ENCODE assay signal across 26 cellular contexts in the genomic region with DNA sequence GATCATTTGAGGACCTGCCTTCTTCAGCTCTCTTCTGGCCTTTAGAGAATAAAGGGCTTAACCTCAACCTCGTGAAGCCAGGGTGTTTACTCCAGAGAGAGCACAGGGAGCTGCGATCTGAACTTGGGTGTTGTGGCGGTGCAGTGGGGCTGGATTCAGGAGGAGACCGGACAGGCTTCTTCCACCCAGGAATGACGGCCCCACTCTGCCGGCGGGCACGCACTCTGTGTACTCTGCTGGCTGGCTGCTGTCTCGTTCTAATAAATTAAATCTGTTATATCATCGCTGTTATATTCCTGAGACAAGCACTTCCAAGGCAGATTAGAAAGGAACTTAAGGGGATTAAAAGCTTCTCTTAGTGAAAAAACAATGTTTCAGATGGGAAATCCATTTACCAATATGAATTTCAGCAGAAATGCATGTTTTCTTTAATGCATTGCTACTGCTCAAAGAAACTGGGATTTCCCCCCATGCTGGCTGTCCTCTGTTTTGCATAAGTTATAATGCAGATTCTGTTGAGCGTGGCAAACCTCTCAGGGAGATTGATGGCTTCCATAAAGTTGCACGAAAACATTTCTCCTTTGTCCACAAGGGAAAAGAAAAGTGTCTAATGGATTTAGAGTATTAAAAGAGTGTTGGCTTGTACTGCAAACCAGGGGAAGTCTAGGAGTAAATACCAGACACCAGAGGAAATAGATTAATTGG.
DNase-seq lines count a peak whose midpoint lies in the region; ATAC-seq and TF ChIP-seq lines count a peak whose summit lies in the region.
"Had no signal": no experiment of that assay in that cellular context is flagged by ENCODE, and none has a peak within 500 bp of the region (broad histone marks: within the 10 kb centered on the region; RNA-seq: fewer than 3 reads in every experiment).

No MANE protein-coding gene starts in this region.

- H3K79me2 ChIP-seq in GM23338 (replicated peaks; ENCODE audit: insufficient read depth) (no peaks in the 10 kb centered on the region), neural cell (replicated peaks; ENCODE audit: insufficient read depth, low read length) (no peaks in the 10 kb centered on the region)

- H3K27ac Mint-ChIP-seq in GM23338 = no peak overlapping the region
- no peak overlapping the region for H3K27ac Mint-ChIP-seq in activated CD4-positive, alpha-beta T cell treated with anti-CD3 and anti-CD28 coated beads for 36 hours
- H3K27ac Mint-ChIP-seq: CD4-positive, alpha-beta T cell had no signal

- H3K27ac ChIP-seq in BLaER1 = 0 out of 2 replicates have a peak overlapping the region, but pooled peaks have one; percentile 4
- H3K27ac ChIP-seq in GM23338 (ENCODE audit: low read depth) = no peak overlapping the region
- H3K27ac ChIP-seq in RWPE2 (ENCODE audit: poor library complexity, severe bottlenecking) = no peak overlapping the region
- H3K27ac ChIP-seq in neural cell (ENCODE audit: low read length) = no peak overlapping the region
- H3K27ac ChIP-seq: A549, GM23248, KMS-11, PC-9, RWPE1 had no signal

- POLR2A ChIA-PET in activated CD4-positive, alpha-beta T cell treated with anti-CD3 and anti-CD28 coated beads for 36 hours (lab: Charles Lee) = no interaction called here

- peaks cover 5% of the 10 kb centered on the region for H3K27me3 Mint-ChIP-seq in GM23338 (ENCODE audit: insufficient read depth, low read depth, poor library complexity)
- H3K27me3 Mint-ChIP-seq in activated CD4-positive, alpha-beta T cell treated with anti-CD3 and anti-CD28 coated beads for 36 hours = peaks cover 15% of the 10 kb centered on the region

- CTCF ChIA-PET in activated CD4-positive, alpha-beta T cell treated with anti-CD3 and anti-CD28 coated beads for 36 hours (lab: Charles Lee) = no interaction called here

- H3K4me2 ChIP-seq in BLaER1 (peak overlapping the region; percentile 66), GM23338 (no peak overlapping the region), neural cell (ENCODE audit: low read length) (peak overlapping the region; percentile 16)
- H3K4me2 ChIP-seq: A549, KMS-11, PC-9 had no signal

- H3K9me3 ChIP-seq in BLaER1 (no peaks in the 10 kb centered on the region), RWPE2 (ENCODE audit: severe bottlenecking) (no peaks in the 10 kb centered on the region), neural cell (ENCODE audit: low read length) (no peaks in the 10 kb centered on the region)
- H3K9me3 ChIP-seq: A549, BE2C had no signal

- H2AFZ ChIP-seq in GM23338 (peak overlapping the region; percentile 63), neural cell (ENCODE audit: low read depth, low read length) (no peak overlapping the region)
- H2AFZ ChIP-seq: GM23248, PC-9 had no signal

- no peaks in the 10 kb centered on the region for H3K9me3 Mint-ChIP-seq in GM23338
- no peaks in the 10 kb centered on the region for H3K9me3 Mint-ChIP-seq in activated CD4-positive, alpha-beta T cell treated with anti-CD3 and anti-CD28 coated beads for 36 hours (ENCODE audit: low read depth)
- H3K9me3 Mint-ChIP-seq: CD4-positive, alpha-beta T cell had no signal

- H3K9ac ChIP-seq in BLaER1 (no peak overlapping the region), neural cell (ENCODE audit: low read length) (no peak overlapping the region)
- H3K9ac ChIP-seq: GM23248, KMS-11 had no signal

- H3K4me3 Mint-ChIP-seq in GM23338 = no peak overlapping the region
- H3K4me3 Mint-ChIP-seq in activated CD4-positive, alpha-beta T cell treated with anti-CD3 and anti-CD28 coated beads for 36 hours = no peak overlapping the region
- H3K4me3 Mint-ChIP-seq: CD4-positive, alpha-beta T cell had no signal

- TF ChIP-seq CTCF in GM23338 (conservative IDR thresholded peaks at IDR 0.05; ENCODE audit: low read depth in 2 of 2) (no peak), RWPE2 (IDR thresholded peaks at IDR 0.05; ENCODE audit: poor library complexity, severe bottlenecking) (no peak), neural cell (IDR thresholded peaks at IDR 0.05; ENCODE audit: poor library complexity, severe bottlenecking) (no peak)

- H3F3A ChIP-seq in GM23338 (replicated peaks; ENCODE audit: low read depth) (no peaks in the 10 kb centered on the region), neural cell (ENCODE audit: insufficient read depth, low read length, poor library complexity, severe bottlenecking) (no peaks in the 10 kb centered on the region)

- no peaks in the 10 kb centered on the region for H3K36me3 ChIP-seq in BLaER1
- H3K36me3 ChIP-seq in GM23338 (ENCODE audit: insufficient read depth) = no peaks in the 10 kb centered on the region
- H3K36me3 ChIP-seq in RWPE2 (ENCODE audit: low read depth) = no peaks in the 10 kb centered on the region
- no peaks in the 10 kb centered on the region for H3K36me3 ChIP-seq in neural cell (ENCODE audit: insufficient read depth, low read length)
- H3K36me3 ChIP-seq: BE2C had no signal

- no peak overlapping the region for H3K4me3 ChIP-seq in BLaER1
- H3K4me3 ChIP-seq in GM23338 = no peak overlapping the region
- no peak overlapping the region for H3K4me3 ChIP-seq in RWPE2 (ENCODE audit: severe bottlenecking)
- no peak overlapping the region for H3K4me3 ChIP-seq in neural cell (ENCODE audit: low read length)
- H3K4me3 ChIP-seq: A549, GM23248, PC-9 had no signal

- H3K27me3 ChIP-seq in BLaER1 (no peaks in the 10 kb centered on the region), GM23338 (ENCODE audit: insufficient read depth) (no peaks in the 10 kb centered on the region), RWPE2 (ENCODE audit: insufficient read depth, poor library complexity, severe bottlenecking) (peaks cover 3% of the 10 kb centered on the region), neural cell (ENCODE audit: insufficient read depth, low read depth, low read length) (peaks cover 17% of the 10 kb centered on the region)
- H3K27me3 ChIP-seq: BE2C had no signal

- H3K36me3 Mint-ChIP-seq in GM23338 (ENCODE audit: low read depth) = no peaks in the 10 kb centered on the region
- no peaks in the 10 kb centered on the region for H3K36me3 Mint-ChIP-seq in activated CD4-positive, alpha-beta T cell treated with anti-CD3 and anti-CD28 coated beads for 36 hours (ENCODE audit: low read depth)

- no peak for TF ChIP-seq RAD21 in neural cell (conservative IDR thresholded peaks at IDR 0.05)

- H3K9me2 ChIP-seq in GM23338 (ENCODE audit: insufficient read depth) (no peaks in the 10 kb centered on the region), neural cell (ENCODE audit: insufficient read depth, low read length) (no peaks in the 10 kb centered on the region)

- peaks cover 56% of the 10 kb centered on the region for H3K4me1 ChIP-seq in BLaER1
- H3K4me1 ChIP-seq in GM23338 (ENCODE audit: insufficient read depth) = peaks cover 16% of the 10 kb centered on the region
- no peaks in the 10 kb centered on the region for H3K4me1 ChIP-seq in RWPE2 (ENCODE audit: insufficient read depth, poor library complexity, severe bottlenecking)
- H3K4me1 ChIP-seq: A549, BE2C had no signal

- no peaks in the 10 kb centered on the region for H4K20me1 ChIP-seq in BLaER1
- no peaks in the 10 kb centered on the region for H4K20me1 ChIP-seq in GM23338 (replicated peaks; ENCODE audit: insufficient read depth)
- no peaks in the 10 kb centered on the region for H4K20me1 ChIP-seq in neural cell (ENCODE audit: insufficient read depth)

- intact Hi-C loops in activated CD4-positive, alpha-beta T cell treated with anti-CD3 and anti-CD28 coated beads for 36 hours (cut with DNase I, micrococcal nuclease) = no loop called here

- no peak for DNase-seq in GM23338 (ENCODE audit: low spot score)
- no peak for DNase-seq in RWPE2 (ENCODE audit: low spot score)
- no peak for DNase-seq in stimulated activated CD4-positive, alpha-beta T cell treated with anti-CD3 and anti-CD28 coated beads, Interleukin-2, amount 100 ng/mL, for 24 hours
- DNase-seq in activated CD4-positive, alpha-beta T cell treated with anti-CD3 and anti-CD28 coated beads for 36 hours = no peak
- no peak for DNase-seq in NCI-H226
- DNase-seq in activated CD4-positive, alpha-beta T cell treated with anti-CD3 and anti-CD28 coated beads, Interleukin-2, amount 50 U/mL, for 4 hours = no peak
- DNase-seq: BE2C; CD4-positive, alpha-beta T cell; COR-L47; DMS 273 treated with DMSO at 0.1 percent for 48 hours; DMS79 treated with DMSO at 0.1 percent for 48 hours; GM23248; HCEC 1CT; IMR-90; NCI-H1694; NCI-H2081; NCI-H2171; NCI-H446; NCI-H69; PC-9; SIG-M5 had no signal

- peaks cover 28% of the 10 kb centered on the region for H3K4me1 Mint-ChIP-seq in GM23338
- H3K4me1 Mint-ChIP-seq in activated CD4-positive, alpha-beta T cell treated with anti-CD3 and anti-CD28 coated beads for 36 hours = no peaks in the 10 kb centered on the region

- ATAC-seq in GM23338 (no peak), RWPE2 (ENCODE audit: low read depth) (peak; percentile 10; the same call in 1 of the 3 replicates)
- ATAC-seq in activated CD4-positive, alpha-beta T cell treated with anti-CD3 and anti-CD28 coated beads for 36 hours = no peak
- ATAC-seq: A549 had no signal

- TF ChIP-seq EP300 in neural cell (conservative IDR thresholded peaks at IDR 0.05; ENCODE audit: poor library complexity, severe bottlenecking) = no peak

TF ChIP-seq in GM23338, 12 proteins besides CTCF, POLR2A, EP300 and RAD21 (continues in another document):
- TF ChIP-seq, protein P1, sequence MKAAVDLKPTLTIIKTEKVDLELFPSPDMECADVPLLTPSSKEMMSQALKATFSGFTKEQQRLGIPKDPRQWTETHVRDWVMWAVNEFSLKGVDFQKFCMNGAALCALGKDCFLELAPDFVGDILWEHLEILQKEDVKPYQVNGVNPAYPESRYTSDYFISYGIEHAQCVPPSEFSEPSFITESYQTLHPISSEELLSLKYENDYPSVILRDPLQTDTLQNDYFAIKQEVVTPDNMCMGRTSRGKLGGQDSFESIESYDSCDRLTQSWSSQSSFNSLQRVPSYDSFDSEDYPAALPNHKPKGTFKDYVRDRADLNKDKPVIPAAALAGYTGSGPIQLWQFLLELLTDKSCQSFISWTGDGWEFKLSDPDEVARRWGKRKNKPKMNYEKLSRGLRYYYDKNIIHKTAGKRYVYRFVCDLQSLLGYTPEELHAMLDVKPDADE (IDR thresholded peaks at IDR 0.05) = no peak
- no peak for TF ChIP-seq STAT1 (IDR thresholded peaks at IDR 0.05; ENCODE audit: unreplicated experiment)
- TF ChIP-seq NANOG (IDR thresholded peaks at IDR 0.05; ENCODE audit: borderline replicate concordance) = no peak

TF ChIP-seq in neural cell, 6 proteins besides CTCF, POLR2A, EP300 and RAD21:
- TF ChIP-seq SMC3 (conservative IDR thresholded peaks at IDR 0.05; ENCODE audit: poor library complexity) (no peak), MXI1 (conservative IDR thresholded peaks at IDR 0.05; ENCODE audit: poor library complexity, severe bottlenecking) (no peak), EZH2 (IDR thresholded peaks at IDR 0.05; ENCODE audit: borderline replicate concordance, insufficient read depth, low read length, poor library complexity, severe bottlenecking) (no peak), POLR2AphosphoS5 (IDR thresholded peaks at IDR 0.05) (no peak)
